18 cellular contexts compared by ENCODE assay signal in genomic region chr20:12687476-12687875, GRCh38.
"Had no signal": no experiment of that assay in that cellular context is flagged by ENCODE, and none has a peak within 500 bp of the region (broad histone marks: within the 10 kb centered on the region; RNA-seq: fewer than 3 reads in every experiment).

No MANE protein-coding gene starts in this region.

- ATAC-seq: effector memory CD8-positive, alpha-beta T cell; left lobe of liver; mucosa of descending colon; natural killer cell treated with Interleukin-12 subunit alpha and Interleukin-12 subunit beta and Interleukin-15 and Interleukin-18, amount 100 ng/mL, for 72 hours; pancreas; right lobe of liver; stimulated activated naive B cell treated with anti-CD40 and anti-IgM and Interleukin-4, amounts not matched to agents 10 μg/mL and 1 μg/mL and 100 μg/mL, for 72 hours; upper lobe of right lung had no signal

- DNase-seq: cortex of kidney; effector memory CD8-positive, alpha-beta T cell; head of caudate nucleus; kidney; mucosa of descending colon; naive B cell; pancreas; retina; right lobe of liver; small intestine; stimulated activated CD4-positive, alpha-beta T cell treated with anti-CD3 and anti-CD28 coated beads, Interleukin-15, amount 100 ng/mL, for 24 hours; stimulated activated CD4-positive, alpha-beta T cell treated with anti-CD3 and anti-CD28 coated beads, Interleukin-2, amount 100 ng/mL, for 48 hours; stimulated activated naive B cell treated with anti-CD40 and anti-IgM and Interleukin-4, amounts not matched to agents 10 μg/mL and 1 μg/mL and 100 μg/mL, for 72 hours; transverse colon; upper lobe of right lung; uterus had no signal
